In genomic region chr4:140052050-140052449, GRCh38 we compare ENCODE assay signal across 8 cellular contexts.
DNase-seq lines count a peak whose midpoint lies in the region; ATAC-seq, FAIRE-seq and TF ChIP-seq lines count a peak whose summit lies in the region.

No MANE protein-coding gene starts in this region.

- TF ChIP-seq CTCF in MCF 10A (IDR thresholded peaks at IDR 0.05; ENCODE audit: unreplicated experiment) = peak; percentile 57
- TF ChIP-seq CTCF in breast epithelium (IDR thresholded peaks at IDR 0.05) = peak in 1 of 3 donors; percentile 38
- TF ChIP-seq CTCF in PC-3 (conservative IDR thresholded peaks at IDR 0.05; ENCODE audit: low read depth, low read length) = peak; percentile 73
- TF ChIP-seq CTCF in bronchial epithelial cell (IDR thresholded peaks at IDR 0.05; ENCODE audit: insufficient read depth, low read length, severe bottlenecking) = peak; percentile 60

- no peaks in the 10 kb centered on the region for H3F3A ChIP-seq in PC-3 (ENCODE audit: low read length, unreplicated experiment)

- no peaks in the 10 kb centered on the region for H3K27me3 Mint-ChIP-seq in MCF 10A (ENCODE audit: insufficient read depth, unreplicated experiment)

- H2BK12ac ChIP-seq in neuronal stem cell (ENCODE audit: low read length) = no peak overlapping the region

- POLR2A ChIA-PET in MCF 10A (lab: Yijun Ruan, JAX) = interaction anchor here (0.8 to 1.8 kb wide), 4 partner anchors 41 to 202 kb away, joined by 3 to 4 read pairs (median 4); no protein-coding TSS in a partner anchor
- POLR2A ChIA-PET in PC-3 (lab: Charles Lee; ENCODE audit: unreplicated experiment) = interaction anchor here (0.5 kb wide), 1 partner anchor 191 kb away, joined by 3 read pairs; no protein-coding TSS in a partner anchor

- H2AFZ ChIP-seq in PC-3 (ENCODE audit: low read length) (no peak overlapping the region), neuronal stem cell (ENCODE audit: low read length) (no peak overlapping the region)

- no peak overlapping the region for H2AK5ac ChIP-seq in neuronal stem cell (ENCODE audit: low read depth, low read length)

- H3K9me2 ChIP-seq in PC-3 (replicated peaks; ENCODE audit: low read length) = no peaks in the 10 kb centered on the region

- no peaks in the 10 kb centered on the region for H3K36me3 ChIP-seq in breast epithelium
- no peaks in the 10 kb centered on the region for H3K36me3 ChIP-seq in PC-3 (ENCODE audit: low read depth, low read length)
- H3K36me3 ChIP-seq in bronchial epithelial cell (ENCODE audit: control insufficient read depth, insufficient read depth, low read length) = no peaks in the 10 kb centered on the region
- H3K36me3 ChIP-seq in neuronal stem cell (replicated peaks in 1 of 2; ENCODE audit: control insufficient read depth in 2 of 2, insufficient read depth in 2 of 2, low read length in 2 of 2) = no peaks in the 10 kb centered on the region

- H3K27me3 ChIP-seq in breast epithelium (no peaks in the 10 kb centered on the region), PC-3 (ENCODE audit: low read length) (no peaks in the 10 kb centered on the region), bronchial epithelial cell (ENCODE audit: control insufficient read depth, insufficient read depth, low read length) (no peaks in the 10 kb centered on the region), neuronal stem cell (ENCODE audit: control insufficient read depth in 3 of 3, insufficient read depth in 3 of 3, low read depth in 1 of 3, low read length in 3 of 3) (no peaks in the 10 kb centered on the region)

- H3K27ac ChIP-seq in breast epithelium (no peak overlapping the region), PC-3 (ENCODE audit: low read length) (no peak overlapping the region), neuronal stem cell (replicated peaks; ENCODE audit: low read length) (no peak overlapping the region)

- no peak overlapping the region for H3K14ac ChIP-seq in neuronal stem cell (ENCODE audit: low read length)

- H4K91ac ChIP-seq in neuronal stem cell (ENCODE audit: low read depth, low read length, poor library complexity) = no peak overlapping the region

- ATAC-seq in PC-3 = no peak
- ATAC-seq in HG02798 (IDR thresholded peaks at IDR 0.05; ENCODE audit: poor library complexity, unreplicated experiment) = no peak

- no peaks in the 10 kb centered on the region for H3K79me1 ChIP-seq in neuronal stem cell (ENCODE audit: low read depth, low read length)

- H3K4me3 Mint-ChIP-seq in MCF 10A (ENCODE audit: unreplicated experiment) = no peak overlapping the region

- H3K9ac ChIP-seq in PC-3 (ENCODE audit: low read length) (no peak overlapping the region), neuronal stem cell (ENCODE audit: low read depth, low read length, poor library complexity) (no peak overlapping the region)

- H3K4ac ChIP-seq in neuronal stem cell (ENCODE audit: low read length) = no peak overlapping the region

- no peak overlapping the region for H3K4me3 ChIP-seq in breast epithelium
- no peak overlapping the region for H3K4me3 ChIP-seq in PC-3 (ENCODE audit: low read length)
- H3K4me3 ChIP-seq in bronchial epithelial cell (ENCODE audit: low read depth, low read length) = no peak overlapping the region
- H3K4me3 ChIP-seq in neuronal stem cell (ENCODE audit: low read length in 2 of 2) = no peak overlapping the region

- H2BK5ac ChIP-seq in neuronal stem cell (ENCODE audit: low read length) = no peak overlapping the region

- no peak overlapping the region for H2BK120ac ChIP-seq in neuronal stem cell (ENCODE audit: low read depth, low read length)

- H3K4me1 ChIP-seq in breast epithelium (peaks cover 0 to 2% of the 10 kb centered on the region in 2 donors), PC-3 (ENCODE audit: insufficient read depth, low read length) (peaks cover 31% of the 10 kb centered on the region), neuronal stem cell (ENCODE audit: control insufficient read depth in 2 of 2, insufficient read depth in 1 of 2, low read depth in 1 of 2, low read length in 2 of 2) (peaks cover 21 to 30% of the 10 kb centered on the region in 2 donors)

- no peaks in the 10 kb centered on the region for H4K20me1 ChIP-seq in PC-3 (ENCODE audit: low read length)

- no peak overlapping the region for H3K27ac Mint-ChIP-seq in MCF 10A (ENCODE audit: low read depth, unreplicated experiment)

- no peak for FAIRE-seq in bronchial epithelial cell (lab: Jason Lieb, UNC)

- no peaks in the 10 kb centered on the region for H3K9me3 Mint-ChIP-seq in MCF 10A (ENCODE audit: unreplicated experiment)

- no CpG with 5 or more reads among the region's 3 CpGs for WGBS in neuronal stem cell (ENCODE audit: extremely low coverage in 2 of 2, insufficient read length in 2 of 2, insufficient replicate concordance in 1 of 2), 2 donors

- peak; percentile 47 for DNase-seq in MCF 10A (ENCODE audit: unreplicated experiment)
- no peak for DNase-seq in breast epithelium (ENCODE audit: low spot score in 2 of 2)
- DNase-seq in PC-3 = peak; percentile 51
- peak; percentile 36 for DNase-seq in bronchial epithelial cell (ENCODE audit: low read depth)
- peak; percentile 67 to 80 for DNase-seq in lung microvascular endothelial cell (ENCODE audit: low read depth in 2 of 2)
- DNase-seq in NCI-H2171 treated with DMSO at 0.1 percent for 48 hours (lab: John Stamatoyannopoulos, UW) = no peak
- DNase-seq in neuronal stem cell (ENCODE audit: low spot score) = no peak

- CTCF ChIA-PET in MCF 10A (lab: Yijun Ruan, JAX) (interaction anchor here (0.6 to 2.0 kb wide), 18 partner anchors 8 to 556 kb away, joined by 3 to 15 read pairs (median 4); no protein-coding TSS in a partner anchor), PC-3 (lab: Charles Lee) (interaction anchor here (1.0 kb wide), 1 partner anchor 33 kb away, joined by 3 read pairs; no protein-coding TSS in a partner anchor)

- H3K4me1 Mint-ChIP-seq in MCF 10A (ENCODE audit: insufficient read depth, unreplicated experiment) = peaks cover 13% of the 10 kb centered on the region

- H3K79me2 ChIP-seq in PC-3 (ENCODE audit: low read length) = 0 out of 2 replicates have a peak, but pooled peaks cover 4% of the 10 kb centered on the region

- no peak overlapping the region for H4K8ac ChIP-seq in neuronal stem cell (ENCODE audit: low read depth, low read length)

- no peak overlapping the region for H2BK15ac ChIP-seq in neuronal stem cell (ENCODE audit: low read length)

- no peak overlapping the region for H3K18ac ChIP-seq in neuronal stem cell (ENCODE audit: low read length)

- H3K9me3 ChIP-seq in breast epithelium (no peaks in the 10 kb centered on the region), PC-3 (ENCODE audit: low read length) (no peaks in the 10 kb centered on the region), neuronal stem cell (replicated peaks in 1 of 2; ENCODE audit: control insufficient read depth in 2 of 2, insufficient read depth in 1 of 2, low read depth in 1 of 2, low read length in 2 of 2) (no peaks in the 10 kb centered on the region)

- no peaks in the 10 kb centered on the region for H3K36me3 Mint-ChIP-seq in MCF 10A (ENCODE audit: insufficient read depth, unreplicated experiment)

- intact Hi-C loops in MCF 10A (cut with micrococcal nuclease) = loop anchor here (1.0 to 5.0 kb wide), 6 partner anchors 101 to 450 kb away; no protein-coding TSS in a partner anchor
- intact Hi-C loops in breast epithelium (cut with DNase I; ENCODE audit: low total_unique reads) = no loop called here
- intact Hi-C loops in PC-3 (cut with micrococcal nuclease) = no loop called here

- TF ChIP-seq POLR2A in breast epithelium (IDR thresholded peaks at IDR 0.05) = no peak

- no peak overlapping the region for H3K23ac ChIP-seq in neuronal stem cell (ENCODE audit: low read depth, low read length, poor library complexity)

- H3K4me2 ChIP-seq in PC-3 (ENCODE audit: low read length) (no peak overlapping the region), neuronal stem cell (ENCODE audit: insufficient read depth, low read length, poor library complexity, severe bottlenecking) (no peak overlapping the region)

- BruUV-seq in MCF 10A (replicated peaks; lab: Mats Ljungman, UMichigan) (no TSS peak), PC-3 (replicated peaks; lab: Mats Ljungman, UMichigan) (no TSS peak)

Comparison
In these comparisons a context has a peak if more than half of its experiments do, and no peak if none do; other contexts are left out.
1. DNase-seq: peak in MCF 10A (single experiment), PC-3 (single experiment), bronchial epithelial cell (single experiment) and lung microvascular endothelial cell (2 of 2); none in breast epithelium (0 of 2), NCI-H2171 treated with DMSO at 0.1 percent for 48 hours (single experiment) and neuronal stem cell (single experiment).